Comparison of ENCODE assay signal across 16 cellular contexts in genomic region chr1:156998840-156999239, GRCh38. TPM values are rescaled to one million over a fixed set of nuclear protein-coding genes. Genes with fewer than 3 reads are reported as not detected.
DNase-seq lines count a peak whose midpoint lies in the region; ATAC-seq, FAIRE-seq and TF ChIP-seq lines count a peak whose summit lies in the region.
"Had no signal": no experiment of that assay in that cellular context is flagged by ENCODE, and none has a peak within 500 bp of the region (broad histone marks: within the 10 kb centered on the region; RNA-seq: fewer than 3 reads in every experiment).

No MANE protein-coding gene starts in this region.

- no peaks in the 10 kb centered on the region for H3K9me1 ChIP-seq in K562 (ENCODE audit: control insufficient read depth, insufficient read depth, low read length)

- no peaks in the 10 kb centered on the region for H3F3A ChIP-seq in SK-N-SH (replicated peaks; ENCODE audit: insufficient read depth)

- H3K36me3 ChIP-seq in SK-N-SH (replicated peaks in 1 of 2; ENCODE audit: control insufficient read depth in 1 of 2, insufficient read depth in 2 of 2, low read length in 1 of 2) = no peaks in the 10 kb centered on the region
- no peaks in the 10 kb centered on the region for H3K36me3 ChIP-seq in K562 (ENCODE audit: control insufficient read depth, insufficient read depth, low read length)
- H3K36me3 ChIP-seq: HAP-1 had no signal

- H3K27ac Mint-ChIP-seq in T-helper 2 cell treated with Interferon-gamma antibody and Interleukin-4, amounts not matched to agents 5 μg/mL and 100 μg/mL, for 36 hours = no peak overlapping the region
- H3K27ac Mint-ChIP-seq: B cell had no signal

- CTCF ChIA-PET in SK-N-SH (lab: Yijun Ruan, JAX) (interaction anchor here (1.2 to 2.8 kb wide), 2 partner anchors 10 to 91 kb away, joined by 3 to 8 read pairs; no protein-coding TSS in a partner anchor), HEK293T (lab: Yijun Ruan, JAX) (interaction anchor here (1.2 kb wide), 1 partner anchor 111 kb away, joined by 3 read pairs; no protein-coding TSS in a partner anchor), K562 (lab: Yijun Ruan, JAX; ENCODE audit: low intra/inter-chr PET ratio) (no interaction called here)

- H3K79me2 ChIP-seq in SK-N-SH (ENCODE audit: insufficient read depth) = peaks cover 31% of the 10 kb centered on the region
- H3K79me2 ChIP-seq in K562 (ENCODE audit: control insufficient read depth, insufficient read depth, low read length) = peaks cover 12% of the 10 kb centered on the region; the same call in 2 of the 3 replicates

- H3K9ac ChIP-seq in SK-N-SH = no peak overlapping the region
- H3K9ac ChIP-seq in K562 (ENCODE audit: insufficient read depth in 1 of 2, low read depth in 2 of 2, low read length in 2 of 2) = no peak overlapping the region

- H3K27me3 Mint-ChIP-seq in T-helper 2 cell treated with Interferon-gamma antibody and Interleukin-4, amounts not matched to agents 5 μg/mL and 100 μg/mL, for 36 hours (ENCODE audit: low read depth) = peaks cover 16% of the 10 kb centered on the region

- intact Hi-C loops in K562 (cut with micrococcal nuclease) = no loop called here

- no peak for FAIRE-seq in K562 (lab: Jason Lieb, UNC)
- FAIRE-seq: GM19239, H1, HTR-8/SVneo had no signal

- no peaks in the 10 kb centered on the region for H3K27me3 ChIP-seq in SK-N-SH (ENCODE audit: insufficient read depth)
- H3K27me3 ChIP-seq in K562 (ENCODE audit: control insufficient read depth in 2 of 2, insufficient read depth in 2 of 2, low read length in 2 of 2) = no peaks in the 10 kb centered on the region

- no peak overlapping the region for H2AFZ ChIP-seq in SK-N-SH (ENCODE audit: low read depth)
- no peak overlapping the region for H2AFZ ChIP-seq in K562 (ENCODE audit: low read depth, low read length)

- no peak overlapping the region for H3K27ac ChIP-seq in SK-N-SH (ENCODE audit: low read depth in 2 of 2, low read length in 1 of 2)
- H3K27ac ChIP-seq in K562 (ENCODE audit: extremely low read depth, low read depth, low read length) = no peak overlapping the region
- H3K27ac ChIP-seq: C4-2B had no signal

- H3K9me3 Mint-ChIP-seq in T-helper 2 cell treated with Interferon-gamma antibody and Interleukin-4, amounts not matched to agents 5 μg/mL and 100 μg/mL, for 36 hours = no peaks in the 10 kb centered on the region
- H3K9me3 Mint-ChIP-seq: CD4-positive, alpha-beta memory T cell had no signal

- whole genome bisulfite sequencing in SK-N-SH (ENCODE audit: low lambda C conversion rate) = 100% methylated on average over 1 of the region's 1 CpG
- WGBS in K562 (ENCODE audit: insufficient coverage, low coverage, missing lambda C conversion rate) = no CpG with 5 or more reads among the region's 1 CpG

- no peak overlapping the region for H3K4me3 ChIP-seq in SK-N-SH (ENCODE audit: low read depth in 2 of 2, low read length in 1 of 2)
- no peak overlapping the region for H3K4me3 ChIP-seq in K562
- H3K4me3 ChIP-seq: HAP-1 had no signal

- in situ Hi-C loops in K562 (cut with MboI) = no loop called here
- in situ Hi-C loops in G401 (cut with HindIII; ENCODE audit: low sequenced_read_pairs) = no loop called here

- no peak overlapping the region for H3K4me3 Mint-ChIP-seq in T-helper 2 cell treated with Interferon-gamma antibody and Interleukin-4, amounts not matched to agents 5 μg/mL and 100 μg/mL, for 36 hours
- H3K4me3 Mint-ChIP-seq: B cell had no signal

- H3K4me1 ChIP-seq in SK-N-SH (ENCODE audit: control insufficient read depth in 1 of 2, insufficient read depth in 2 of 2, low read depth in 1 of 2, low read length in 1 of 2) (peaks cover 0 to 14% of the 10 kb centered on the region in 2 experiments; a peak in 3 of 4 replicates), K562 (replicated peaks in 1 of 2; ENCODE audit: control insufficient read depth in 2 of 2, insufficient read depth in 2 of 2, low read length in 2 of 2) (peaks cover 20 to 37% of the 10 kb centered on the region in 2 experiments)
- H3K4me1 ChIP-seq: HAP-1 had no signal

- no peaks in the 10 kb centered on the region for H3K9me3 ChIP-seq in SK-N-SH
- no peaks in the 10 kb centered on the region for H3K9me3 ChIP-seq in K562 (replicated peaks; ENCODE audit: control insufficient read depth, insufficient read depth, low read depth, low read length)
- H3K9me3 ChIP-seq: HAP-1 had no signal

- TF ChIP-seq EP300 in SK-N-SH (IDR thresholded peaks at IDR 0.05; ENCODE audit: borderline replicate concordance in 1 of 2, low read depth in 1 of 2, low read length in 1 of 2) (no peak), K562 (IDR thresholded peaks at IDR 0.05; ENCODE audit: low read length) (no peak)

- no peak for ATAC-seq in SK-N-SH treated with all-trans-retinoic acid at 6 μM for 48 hours
- no peak for ATAC-seq in K562

- TF ChIP-seq POLR2A in K562 (conservative IDR thresholded peaks at IDR 0.05) (no peak), erythroblast (IDR thresholded peaks at IDR 0.05; ENCODE audit: low read length) (no peak)

- peak; percentile 31 for DNase-seq in SK-N-SH
- DNase-seq in HEK293T (ENCODE audit: extremely low spot score) = peak; percentile 39
- peak in 3 of 4 experiments; percentile 26 to 47 (median 26) for DNase-seq in K562 (ENCODE audit: extremely low read depth in 1 of 4, low spot score in 3 of 4)
- DNase-seq in erythroblast (lab: John Stamatoyannopoulos, UW) = no peak
- DNase-seq in T-helper 2 cell treated with Interferon-gamma antibody and Interleukin-4, amounts not matched to agents 5 μg/mL and 100 μg/mL, for 36 hours (ENCODE audit: low spot score) = no peak
- no peak for DNase-seq in G401 (ENCODE audit: low spot score)
- DNase-seq: CD4-positive, alpha-beta memory T cell; DND-41; GF-D8 had no signal

- TF ChIP-seq RAD21 in SK-N-SH (IDR thresholded peaks at IDR 0.05; ENCODE audit: low read length) (no peak), K562 (CRISPR knock-in tag; conservative IDR thresholded peaks at IDR 0.05 in 1 of 2, IDR thresholded peaks at IDR 0.05 in 1 of 2) (no peak)

- no peaks in the 10 kb centered on the region for H3K36me3 Mint-ChIP-seq in T-helper 2 cell treated with Interferon-gamma antibody and Interleukin-4, amounts not matched to agents 5 μg/mL and 100 μg/mL, for 36 hours (ENCODE audit: low read depth)
- H3K36me3 Mint-ChIP-seq: CD4-positive, alpha-beta memory T cell had no signal

- H3K9me2 ChIP-seq in SK-N-SH = no peaks in the 10 kb centered on the region

- peaks cover 77% of the 10 kb centered on the region for H4K20me1 ChIP-seq in SK-N-SH (ENCODE audit: insufficient read depth)
- no peaks in the 10 kb centered on the region; the same call in 1 of the 2 replicates for H4K20me1 ChIP-seq in K562 (replicated peaks; ENCODE audit: control insufficient read depth, insufficient read depth, low read length)

- POLR2A ChIA-PET in SK-N-SH (lab: Yijun Ruan, JAX) (no interaction called here), HEK293T (lab: Yijun Ruan, JAX) (no interaction called here), K562 (lab: Yijun Ruan, JAX) (interaction anchor here (0.6 to 2.4 kb wide), 3 partner anchors 10 to 276 kb away, joined by 3 to 10 read pairs (median 6); no protein-coding TSS in a partner anchor)

- H3K4me1 Mint-ChIP-seq in T-helper 2 cell treated with Interferon-gamma antibody and Interleukin-4, amounts not matched to agents 5 μg/mL and 100 μg/mL, for 36 hours (ENCODE audit: low read depth) = no peaks in the 10 kb centered on the region
- H3K4me1 Mint-ChIP-seq: B cell; CD4-positive, alpha-beta memory T cell had no signal

- no TSS peak for BruUV-seq in K562 (replicated peaks; lab: Mats Ljungman, UMichigan)

- TF ChIP-seq CTCF in SK-N-SH (IDR thresholded peaks at IDR 0.05) (no peak), K562 (IDR thresholded peaks at IDR 0.05 in 2 of 3, conservative IDR thresholded peaks at IDR 0.05 in 1 of 3; ENCODE audit: insufficient read depth in 2 of 3, low read depth in 1 of 3, low read length in 3 of 3) (no peak)

- H3K4me2 ChIP-seq in SK-N-SH = no peak overlapping the region
- no peak overlapping the region for H3K4me2 ChIP-seq in K562 (ENCODE audit: insufficient read depth, low read length)

TF ChIP-seq in SK-N-SH, 30 proteins besides CTCF, POLR2A, EP300 and RAD21 (continues in another document):
- TF ChIP-seq GATA2 (CRISPR knock-in tag; IDR thresholded peaks at IDR 0.05) = peak; percentile 29; the same call in 1 of the 2 replicates

TF ChIP-seq in SK-N-SH treated with all-trans-retinoic acid at 6 μM for 48 hours, 23 proteins besides CTCF, POLR2A, EP300 and RAD21 (continues in another document):
- no peak for TF ChIP-seq ARNTL (CRISPR knock-in tag; IDR thresholded peaks at IDR 0.05; ENCODE audit: borderline replicate concordance, low read depth)

TF ChIP-seq in HEK293T, 16 proteins besides CTCF, POLR2A, EP300 and RAD21 (continues in another document):
- no peak for TF ChIP-seq FOXK2 (IDR thresholded peaks at IDR 0.05)

TF ChIP-seq in K562, 482 proteins besides CTCF, POLR2A, EP300 and RAD21 (continues in another document):
- TF ChIP-seq MEIS2 (IDR thresholded peaks at IDR 0.05; ENCODE audit: partially characterized antibody) = peak; percentile 20

RNA-seq across cellular contexts. Expression of gene ARHGEF11, which starts 46.7 kb away (rescaled TPM):
- polyA plus RNA-seq in SK-N-SH (2012; rRNA removed) = 16.8 and 19.0 TPM in 2 replicates
- polyA plus RNA-seq in SK-N-SH (2012; cell fraction: cytosol; rRNA removed) = 7.6 and 11.5 TPM in 2 replicates
- polyA plus RNA-seq in SK-N-SH (2012; cell fraction: nucleus; rRNA removed) = 42.4 and 42.7 TPM in 2 replicates
- 48.2 and 93.0 TPM in 2 replicates for total RNA-seq in K562 (2011; cell fraction: chromatin; rRNA removed; ENCODE audit: low replicate concordance)
- 39.5 and 40.2 TPM in 2 replicates for total RNA-seq in K562 (2011; cell fraction: nucleolus; rRNA removed)
- total RNA-seq in K562 (2011; cell fraction: nucleoplasm; rRNA removed) = 36.0 and 45.0 TPM in 2 replicates
- 10.2 and 11.1 TPM in 2 replicates for total RNA-seq in K562 (2014; rRNA removed)
- 6.7 and 7.0 TPM in 2 replicates for total RNA-seq in K562 (2014; rRNA removed; fragmentation: Illumina TruSeq; extraction: Trizol)
- 10.3 and 13.0 TPM in 2 replicates for total RNA-seq in K562 (2015; rRNA removed; fragmentation: Illumina TruSeq; extraction: Trizol)
- total RNA-seq in K562 (2021) = 13.2 and 15.5 TPM in 2 replicates
- polyA plus RNA-seq in K562 (2011; rRNA removed) = 7.2 and 12.1 TPM in 2 replicates
- polyA plus RNA-seq in K562 (2011; cell fraction: cytosol; rRNA removed) = 5.2 and 8.3 TPM in 2 replicates
- polyA plus RNA-seq in K562 (2011; cell fraction: nucleus; rRNA removed) = 49.1 and 62.1 TPM in 2 replicates
- polyA plus RNA-seq in K562 (2012) = 9.2 and 16.7 TPM in 2 replicates
- 9.6 TPM in 2 replicates for polyA plus RNA-seq in K562 (2014; fragmentation: Illumina TruSeq; extraction: Trizol)
- polyA plus RNA-seq in K562 (2014; fragmentation: Nextera tagmentation; extraction: Ambion mirVana) = under 1 TPM; 0.14 to 0.48 TPM
- polyA plus RNA-seq in K562 (2014; rRNA removed) = 8.2 and 9.0 TPM in 2 replicates
- polyA minus RNA-seq in K562 (2011; rRNA and poly(A)+ RNA removed) = 10.2 and 12.3 TPM in 2 replicates
- polyA minus RNA-seq in K562 (2011; cell fraction: cytosol; rRNA and poly(A)+ RNA removed) = 8.0 and 11.0 TPM in 2 replicates
- 25.3 and 34.3 TPM in 2 replicates for polyA minus RNA-seq in K562 (2011; cell fraction: nucleus; rRNA and poly(A)+ RNA removed)
- 20.3 and 23.1 TPM in 2 replicates for total RNA-seq in G401 (2014; rRNA removed; shearing (Covaris generic))

Comparison
In these comparisons a context has a peak if more than half of its experiments do, and no peak if none do; other contexts are left out.
1. DNase-seq: peak in SK-N-SH (single experiment), HEK293T (single experiment) and K562 (3 of 4); none in erythroblast (0 of 2), T-helper 2 cell treated with Interferon-gamma antibody and Interleukin-4, amounts not matched to agents 5 μg/mL and 100 μg/mL, for 36 hours (single experiment) and G401 (single experiment).
2. Of the 27 proteins assayed by ChIP-seq in both K562 and SK-N-SH: peak only in K562: none; only in SK-N-SH: GATA2; in both: none; in neither: 26.